12 cellular contexts compared by ENCODE assay signal in the genomic region with DNA sequence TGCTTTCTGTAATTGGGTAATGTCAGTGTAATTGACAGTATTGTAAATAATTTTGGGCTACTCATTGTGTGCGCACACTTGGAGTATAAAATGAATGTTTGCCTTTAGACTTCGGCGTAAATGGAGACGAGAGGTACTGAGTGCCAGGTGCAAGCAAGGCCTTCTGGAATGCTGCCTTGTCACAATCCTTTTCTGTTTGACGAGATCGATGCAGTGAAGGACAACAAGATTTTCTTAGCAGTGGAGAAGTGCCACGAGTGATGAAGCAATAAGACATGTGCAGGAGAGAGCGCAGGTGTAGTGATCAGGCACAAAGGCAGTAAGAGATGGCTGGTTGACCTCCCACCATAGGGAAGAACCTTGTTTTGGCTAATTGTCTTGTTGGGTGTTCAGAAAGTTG.
A peak's percentile ranks its signal among the peaks of the same experiment; 100 is the strongest.
DNase-seq lines count a peak whose midpoint lies in the region; ATAC-seq lines count a peak whose summit lies in the region.
"Had no signal": no experiment of that assay in that cellular context is flagged by ENCODE, and none has a peak within 500 bp of the region (broad histone marks: within the 10 kb centered on the region; RNA-seq: fewer than 3 reads in every experiment).

No MANE protein-coding gene starts in this region.

- H3K27ac ChIP-seq in CD4-positive, alpha-beta memory T cell (ENCODE audit: low read depth, low read length), result no peak overlapping the region

- no peaks in the 10 kb centered on the region for H3K9me3 ChIP-seq in CD4-positive, alpha-beta memory T cell (ENCODE audit: control insufficient read depth in 1 of 2, low read length in 2 of 2)

- no peak for ATAC-seq in GM19455 (IDR thresholded peaks at IDR 0.05; ENCODE audit: unreplicated experiment)

- H3K27ac Mint-ChIP-seq in CD4-positive, alpha-beta memory T cell, result peak overlapping the region in 2 of 7 donors; percentile 56 to 63

- H3K4me1 ChIP-seq in CD4-positive, alpha-beta memory T cell (ENCODE audit: insufficient read depth, low read length), result peaks cover 16% of the 10 kb centered on the region

- H3K27me3 ChIP-seq in CD4-positive, alpha-beta memory T cell (ENCODE audit: insufficient read depth, low read length), result no peaks in the 10 kb centered on the region

- no peaks in the 10 kb centered on the region for H3K36me3 ChIP-seq in CD4-positive, alpha-beta memory T cell (ENCODE audit: insufficient read depth, low read length)

- intact Hi-C loops in CD4-positive, alpha-beta memory T cell (cut with micrococcal nuclease), result no loop called here

- H3K4me3 Mint-ChIP-seq in CD4-positive, alpha-beta memory T cell, result peak overlapping the region in 1 of 8 donors; percentile 20
- H3K4me3 Mint-ChIP-seq: B cell had no signal

- H3K4me3 ChIP-seq in CD4-positive, alpha-beta memory T cell (ENCODE audit: low read length in 2 of 2), result no peak overlapping the region

- peaks cover 25 to 33% (median 28%) of the 10 kb centered on the region in 4 donors for H3K4me1 Mint-ChIP-seq in CD4-positive, alpha-beta memory T cell

- POLR2A ChIA-PET in CD4-positive, alpha-beta memory T cell (lab: Charles Lee; ENCODE audit: partially characterized antibody), result no interaction called here

- DNase-seq in DMS53 treated with DMSO at 0.1 percent for 48 hours (lab: John Stamatoyannopoulos, UW; ENCODE audit: unreplicated experiment) (peak; percentile 21), NCI-H1436 (lab: John Stamatoyannopoulos, UW) (peak; percentile 90), NCI-H510A treated with DMSO at 0.1 percent for 48 hours (lab: John Stamatoyannopoulos, UW) (peak; percentile 82), islet precursor cell (peak; percentile 38), HCEC 1CT (no peak)
- DNase-seq in CD4-positive, alpha-beta memory T cell, result no peak
- DNase-seq in stimulated activated CD4-positive, alpha-beta T cell treated with anti-CD3 and anti-CD28 coated beads, Interleukin-15, amount 100 ng/mL, for 24 hours, result no peak
- DNase-seq: activated CD8-positive, alpha-beta memory T cell treated with anti-CD3 and anti-CD28 coated beads, Interleukin-2, amount 50 U/mL, for 4 hours; glutamatergic neuron; NCI-H1048 had no signal

- H3K9me3 Mint-ChIP-seq in CD4-positive, alpha-beta memory T cell, result no peaks in the 10 kb centered on the region

- H3K36me3 Mint-ChIP-seq in CD4-positive, alpha-beta memory T cell, result peaks cover 19 to 45% of the 10 kb centered on the region in 2 donors

- no peaks in the 10 kb centered on the region for H3K27me3 Mint-ChIP-seq in CD4-positive, alpha-beta memory T cell
- H3K27me3 Mint-ChIP-seq: B cell had no signal

- CTCF ChIA-PET in CD4-positive, alpha-beta memory T cell (lab: Charles Lee; ENCODE audit: partially characterized antibody), result interaction anchor here (0.8 kb wide), 1 partner anchor 94 kb away, joined by 3 read pairs; no protein-coding TSS in a partner anchor

Comparison
In these comparisons a context has a peak if more than half of its experiments do, and no peak if none do; other contexts are left out.
1. DNase-seq: peak in DMS53 treated with DMSO at 0.1 percent for 48 hours (single experiment), NCI-H1436 (single experiment), NCI-H510A treated with DMSO at 0.1 percent for 48 hours (single experiment) and islet precursor cell (single experiment); none in CD4-positive, alpha-beta memory T cell (0 of 5), stimulated activated CD4-positive, alpha-beta T cell treated with anti-CD3 and anti-CD28 coated beads, Interleukin-15, amount 100 ng/mL, for 24 hours (single experiment) and HCEC 1CT (single experiment).